Comparison of ENCODE assay signal across 8 cellular contexts in the genomic region with DNA sequence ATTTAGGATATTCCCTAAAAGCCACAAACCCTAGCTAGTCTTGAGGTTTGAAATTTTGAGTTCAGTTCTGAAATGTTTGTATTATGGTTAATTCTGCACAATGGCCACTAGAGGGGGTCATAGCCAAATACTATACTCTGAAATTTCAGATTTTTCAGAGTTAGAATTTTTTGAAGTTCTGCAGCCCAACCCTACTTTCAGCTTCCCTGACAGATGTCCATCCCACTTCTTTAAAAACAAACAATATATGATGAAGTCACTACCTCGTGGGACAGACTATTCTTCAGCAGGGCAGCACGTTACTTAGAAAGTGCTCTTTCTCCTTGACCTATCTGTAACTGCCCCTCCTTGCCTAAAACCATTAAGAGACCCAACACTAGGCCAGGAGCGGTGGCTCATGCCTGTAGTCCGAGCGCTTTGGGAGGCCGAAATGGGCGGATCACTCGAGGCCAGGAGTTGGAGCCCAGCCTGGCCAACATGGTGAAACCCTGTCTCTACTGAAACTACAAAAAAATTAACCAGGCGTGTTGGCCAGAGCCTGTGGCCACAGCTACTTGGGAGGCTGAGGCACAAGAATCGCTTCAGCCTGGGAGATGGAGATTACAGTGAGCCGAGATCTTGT. TPM values are rescaled to one million over a fixed set of nuclear protein-coding genes. Genes with fewer than 3 reads are reported as not detected.
A peak's percentile ranks its signal among the peaks of the same experiment; 100 is the strongest.
DNase-seq lines count a peak whose midpoint lies in the region; TF ChIP-seq lines count a peak whose summit lies in the region.

No MANE protein-coding gene starts in this region.

- H3K9me3 ChIP-seq in SK-N-SH, result no peaks in the 10 kb centered on the region
- H3K9me3 ChIP-seq in fibroblast of lung (ENCODE audit: control insufficient read depth, insufficient read depth, low read depth, low read length), result no peaks in the 10 kb centered on the region

- peak; percentile 78 for TF ChIP-seq RAD21 in SK-N-SH (IDR thresholded peaks at IDR 0.05; ENCODE audit: low read length)

- 35% methylated on average over 11 of the region's 11 CpGs for WGBS in SK-N-SH (ENCODE audit: low lambda C conversion rate)

- no peaks in the 10 kb centered on the region for H3K36me3 Mint-ChIP-seq in osteocyte (ENCODE audit: unreplicated experiment)

- POLR2A ChIA-PET in SK-N-SH (lab: Yijun Ruan, JAX), result no interaction called here

- H3K27ac ChIP-seq in SK-N-SH (ENCODE audit: low read depth in 2 of 2, low read length in 1 of 2) (no peak overlapping the region), fibroblast of lung (ENCODE audit: insufficient read depth, low read length) (no peak overlapping the region)

- H3K27ac Mint-ChIP-seq in osteocyte (ENCODE audit: unreplicated experiment), result no peak overlapping the region

- no peaks in the 10 kb centered on the region for H3K9me3 Mint-ChIP-seq in osteocyte (ENCODE audit: unreplicated experiment)

- no peaks in the 10 kb centered on the region for H3K9me2 ChIP-seq in SK-N-SH

- TF ChIP-seq CTCF in SK-N-SH (IDR thresholded peaks at IDR 0.05) (peak; percentile 86), fibroblast of lung (conservative IDR thresholded peaks at IDR 0.05 in 1 of 2, IDR thresholded peaks at IDR 0.05 in 1 of 2; ENCODE audit: low read depth in 1 of 2, low read length in 2 of 2) (peak; percentile 50 to 65), osteocyte (IDR thresholded peaks at IDR 0.05) (peak; percentile 72)

- H3F3A ChIP-seq in SK-N-SH (replicated peaks; ENCODE audit: insufficient read depth), result no peaks in the 10 kb centered on the region

- peak; percentile 9 for DNase-seq in NCI-H2196 (lab: John Stamatoyannopoulos, UW; ENCODE audit: unreplicated experiment)
- DNase-seq in NCI-H2196 treated with DMSO at 0.1 percent for 48 hours (lab: John Stamatoyannopoulos, UW; ENCODE audit: unreplicated experiment), result no peak
- peak; percentile 46 for DNase-seq in KG1 (lab: John Stamatoyannopoulos, UW)
- peak; percentile 52 for DNase-seq in SK-N-SH
- peak; percentile 19 to 47 for DNase-seq in fibroblast of lung (ENCODE audit: low read depth in 2 of 2)
- peak; percentile 57 for DNase-seq in osteocyte (ENCODE audit: extremely low spot score, unreplicated experiment)
- DNase-seq in T1000 (lab: John Stamatoyannopoulos, UW), result no peak
- no peak for DNase-seq in stimulated activated CD8-positive, alpha-beta memory T cell treated with anti-CD3 and anti-CD28 coated beads, Interleukin-4, amount 100 ng/mL, for 48 hours

- H3K9ac ChIP-seq in SK-N-SH (no peak overlapping the region), fibroblast of lung (ENCODE audit: insufficient read depth, low read length) (no peak overlapping the region)

- H4K20me1 ChIP-seq in SK-N-SH (ENCODE audit: insufficient read depth), result no peaks in the 10 kb centered on the region
- no peaks in the 10 kb centered on the region for H4K20me1 ChIP-seq in fibroblast of lung (ENCODE audit: control insufficient read depth, extremely low read depth, insufficient read depth, low read length)

- peak overlapping the region; percentile 30; the same call in 1 of the 2 replicates for H2AFZ ChIP-seq in SK-N-SH (ENCODE audit: low read depth)
- no peak overlapping the region for H2AFZ ChIP-seq in fibroblast of lung (ENCODE audit: low read length)

- H3K79me2 ChIP-seq in SK-N-SH (ENCODE audit: insufficient read depth) (no peaks in the 10 kb centered on the region), fibroblast of lung (ENCODE audit: control insufficient read depth, insufficient read depth, low read length) (no peaks in the 10 kb centered on the region)

- H3K4me1 ChIP-seq in SK-N-SH (ENCODE audit: control insufficient read depth in 1 of 2, insufficient read depth in 2 of 2, low read depth in 1 of 2, low read length in 1 of 2) (no peaks in the 10 kb centered on the region), fibroblast of lung (ENCODE audit: control insufficient read depth, extremely low read depth, insufficient read depth, low read length) (no peaks in the 10 kb centered on the region)

- no peak for TF ChIP-seq EP300 in SK-N-SH (IDR thresholded peaks at IDR 0.05; ENCODE audit: borderline replicate concordance in 1 of 2, low read depth in 1 of 2, low read length in 1 of 2)

- no peak overlapping the region for H3K4me2 ChIP-seq in SK-N-SH
- H3K4me2 ChIP-seq in fibroblast of lung (ENCODE audit: extremely low read depth, insufficient read depth, low read length), result no peak overlapping the region

- no peak overlapping the region for H3K4me3 Mint-ChIP-seq in osteocyte (ENCODE audit: unreplicated experiment)

- peaks cover 23% of the 10 kb centered on the region for H3K27me3 Mint-ChIP-seq in osteocyte (ENCODE audit: unreplicated experiment)

- no peaks in the 10 kb centered on the region for H3K27me3 ChIP-seq in SK-N-SH (ENCODE audit: insufficient read depth)
- H3K27me3 ChIP-seq in fibroblast of lung (ENCODE audit: control insufficient read depth, insufficient read depth, low read length), result no peaks in the 10 kb centered on the region

- H3K4me1 Mint-ChIP-seq in osteocyte (ENCODE audit: unreplicated experiment), result no peaks in the 10 kb centered on the region

- H3K36me3 ChIP-seq in SK-N-SH (replicated peaks in 1 of 2; ENCODE audit: control insufficient read depth in 1 of 2, insufficient read depth in 2 of 2, low read length in 1 of 2) (no peaks in the 10 kb centered on the region), fibroblast of lung (ENCODE audit: control insufficient read depth, insufficient read depth, low read length) (no peaks in the 10 kb centered on the region)

- CTCF ChIA-PET in SK-N-SH (lab: Yijun Ruan, JAX), result interaction anchor here (0.6 to 9.3 kb wide), 43 partner anchors 9 to 365 kb away, joined by 3 to 107 read pairs (median 4); partner anchors contain the start of genes PAPOLG and PEX13

- H3K4me3 ChIP-seq in SK-N-SH (ENCODE audit: low read depth in 2 of 2, low read length in 1 of 2) (no peak overlapping the region; a peak in 1 of 4 replicates), fibroblast of lung (replicated peaks in 1 of 4; ENCODE audit: control extremely low read depth in 1 of 4, insufficient read depth in 1 of 4, low read depth in 3 of 4, low read length in 4 of 4) (no peak overlapping the region)

TF ChIP-seq in SK-N-SH, 30 proteins besides CTCF, POLR2A, EP300 and RAD21:
- TF ChIP-seq CHD2 (IDR thresholded peaks at IDR 0.05; ENCODE audit: low read length, partially characterized antibody), result no peak
- TF ChIP-seq POLR2AphosphoS5 (IDR thresholded peaks at IDR 0.05; ENCODE audit: low read depth, low read length), result no peak
- peak; percentile 55 for TF ChIP-seq SMC3 (IDR thresholded peaks at IDR 0.05; ENCODE audit: low read depth, low read length)
- no peak for TF ChIP-seq GATA2 (CRISPR knock-in tag; IDR thresholded peaks at IDR 0.05)

RNA-seq across cellular contexts. Expression of gene PAPOLG, which starts 48.2 kb away (rescaled TPM):
- polyA plus RNA-seq in SK-N-SH (2012; rRNA removed) (2.1 and 3.4 TPM in 2 replicates), fibroblast of lung (9.1 and 11.9 TPM in 2 replicates)
- polyA plus RNA-seq in SK-N-SH (2012; cell fraction: cytosol; rRNA removed), result 3.5 and 4.0 TPM in 2 replicates
- 2.3 and 5.3 TPM in 2 replicates for polyA plus RNA-seq in SK-N-SH (2012; cell fraction: nucleus; rRNA removed)
- total RNA-seq in fibroblast of lung (11.2 and 14.1 TPM in 2 replicates), osteocyte (15.1 and 17.1 TPM in 2 replicates)
- 4.3 and 6.1 TPM in 2 replicates for polyA plus RNA-seq in fibroblast of lung (2012)
- polyA minus RNA-seq in fibroblast of lung (ENCODE audit: low replicate concordance), result 2.1 and 3.5 TPM in 2 replicates

Comparison
In these comparisons a context has a peak if more than half of its experiments do, and no peak if none do; other contexts are left out.
1. DNase-seq: peak in NCI-H2196 (single experiment), KG1 (single experiment), SK-N-SH (single experiment), fibroblast of lung (2 of 2) and osteocyte (single experiment); none in NCI-H2196 treated with DMSO at 0.1 percent for 48 hours (single experiment), T1000 (single experiment) and stimulated activated CD8-positive, alpha-beta memory T cell treated with anti-CD3 and anti-CD28 coated beads, Interleukin-4, amount 100 ng/mL, for 48 hours (single experiment).
2. Peak in every context shown above with its lines, with median percentiles within 50 percentile points of each other: CTCF ChIP-seq.